Comparison of ENCODE assay signal across 23 cellular contexts in genomic region chr22:50040717-50041116, GRCh38. TPM values are rescaled to one million over a fixed set of nuclear protein-coding genes. Genes with fewer than 3 reads are reported as not detected.
DNase-seq lines count a peak whose midpoint lies in the region; ATAC-seq, FAIRE-seq and TF ChIP-seq lines count a peak whose summit lies in the region.
"Had no signal": no experiment of that assay in that cellular context is flagged by ENCODE, and none has a peak within 500 bp of the region (broad histone marks: within the 10 kb centered on the region; RNA-seq: fewer than 3 reads in every experiment).

No MANE protein-coding gene starts in this region.

- H3K4me1 ChIP-seq in kidney (ENCODE audit: control insufficient read depth in 1 of 2, insufficient read depth in 1 of 2, low read depth in 1 of 2, low read length in 2 of 2) (no peaks in the 10 kb centered on the region), spleen (peaks cover 0 to 11% (median 0%) of the 10 kb centered on the region in 6 donors), tibial artery (no peaks in the 10 kb centered on the region)

- TF ChIP-seq CTCF in kidney (IDR thresholded peaks at IDR 0.05; ENCODE audit: borderline replicate concordance, extremely low read depth, insufficient read depth) (no peak), spleen (IDR thresholded peaks at IDR 0.05 in 8 of 11, conservative IDR thresholded peaks at IDR 0.05 in 3 of 11) (no peak), tibial artery (IDR thresholded peaks at IDR 0.05) (no peak)

- H3K4me3 ChIP-seq in H7 (ENCODE audit: insufficient read depth, low read depth, low read length) (no peak overlapping the region), kidney (ENCODE audit: low read length in 2 of 2) (no peak overlapping the region), spleen (no peak overlapping the region), tibial artery (no peak overlapping the region)
- H3K4me3 ChIP-seq: K562, SJSA1 had no signal

- H3K9ac ChIP-seq in kidney (ENCODE audit: low read length in 2 of 2) = no peak overlapping the region

- H3K27me3 ChIP-seq in H7 (ENCODE audit: control insufficient read depth, insufficient read depth, low read length) (no peaks in the 10 kb centered on the region), spleen (replicated peaks in 1 of 7) (peaks cover 0 to 36% (median 11%) of the 10 kb centered on the region in 7 donors), tibial artery (peaks cover 0 to 24% of the 10 kb centered on the region in 2 donors)

- DNase-seq in D341Med (ENCODE audit: low spot score) = peak; percentile 20
- DNase-seq in H7 = peak; percentile 29
- DNase-seq in kidney = peak; percentile 36
- DNase-seq in spleen = peak; percentile 53
- no peak for DNase-seq in HEK293T (ENCODE audit: extremely low spot score)
- no peak for DNase-seq in tibial artery
- DNase-seq: C1 segment of cervical spinal cord; CD4-positive, alpha-beta memory T cell; COR-L47; Kasumi-1; MV-4-11; NCI-H1105; NCI-H146; NCI-H1930; NCI-H446 treated with DMSO at 0.1 percent for 48 hours; NCI-H526 had no signal

- H3K27ac ChIP-seq in kidney (ENCODE audit: low read depth in 2 of 2, low read length in 2 of 2) (no peak overlapping the region), spleen (no peak overlapping the region), tibial artery (no peak overlapping the region)
- H3K27ac ChIP-seq: SJSA1 had no signal

- H3K9me3 ChIP-seq in kidney (ENCODE audit: control insufficient read depth in 1 of 2, low read length in 2 of 2) (peaks cover 0 to 4% of the 10 kb centered on the region in 2 donors), spleen (peaks cover 0 to 20% (median 16%) of the 10 kb centered on the region in 8 donors), tibial artery (peaks cover 0 to 17% (median 7%) of the 10 kb centered on the region in 3 donors)

- no peak for TF ChIP-seq POLR2A in spleen (IDR thresholded peaks at IDR 0.05)
- TF ChIP-seq POLR2A in GM18505 (IDR thresholded peaks at IDR 0.05; ENCODE audit: borderline replicate concordance, extremely low read depth, insufficient read depth, insufficient read length) = no peak

- no peak for ATAC-seq in GM18505 (IDR thresholded peaks at IDR 0.05; ENCODE audit: unreplicated experiment)
- ATAC-seq: K562 had no signal

- H3K36me3 ChIP-seq in H7 (replicated peaks; ENCODE audit: control insufficient read depth, insufficient read depth, low read length) (no peaks in the 10 kb centered on the region), kidney (ENCODE audit: control insufficient read depth in 1 of 2, insufficient read depth in 2 of 2, low read length in 2 of 2) (no peaks in the 10 kb centered on the region), spleen (no peaks in the 10 kb centered on the region), tibial artery (no peaks in the 10 kb centered on the region)
- H3K36me3 ChIP-seq: SJSA1 had no signal

- intact Hi-C loops in kidney (cut with DNase I) = no loop called here
- intact Hi-C loops in spleen (cut with DNase I; ENCODE audit: low total_unique reads) = no loop called here
- intact Hi-C loops in tibial artery (cut with DNase I; ENCODE audit: low total_unique reads) = no loop called here

- POLR2A ChIA-PET in HEK293T (lab: Yijun Ruan, JAX) = no interaction called here

- WGBS in spleen, 5 donors = 85 to 94% (median 91%) methylated on average over 6 to 7 of the region's 7 CpGs

- CTCF ChIA-PET in HEK293T (lab: Yijun Ruan, JAX) = no interaction called here

- no peak for FAIRE-seq in kidney (lab: Jason Lieb, UNC)
- FAIRE-seq: G401.6, K562 had no signal

TF ChIP-seq in HEK293T, 16 proteins besides CTCF, POLR2A, EP300 and RAD21:
- no peak for TF ChIP-seq ZNF384 (IDR thresholded peaks at IDR 0.05)
- no peak for TF ChIP-seq ARNT (IDR thresholded peaks at IDR 0.05)
- no peak for TF ChIP-seq FOXA1 (IDR thresholded peaks at IDR 0.05)
TF ChIP-seq in HEK293T: peak in this region for 0.

RNA-seq across cellular contexts. Expression of gene TTLL8, which starts 17.4 kb away (rescaled TPM):
- total RNA-seq in H7 (2014; rRNA removed; shearing (Covaris generic)) = not detected in 2 replicates
- total RNA-seq in kidney (not detected), spleen (not detected)
- polyA plus RNA-seq in kidney (ENCODE audit: insufficient read depth, low read depth, low replicate concordance) (not detected), spleen (not detected)
- total RNA-seq: A673; CD4-positive, alpha-beta memory T cell; H4; K562; M059J; SJSA1 had no signal
- polyA plus RNA-seq: CD4-positive, alpha-beta memory T cell; K562 had no signal

RNA-seq across cellular contexts. Expression of gene IL17REL, which starts 28.2 kb away (rescaled TPM):
- total RNA-seq in H7 (2014; rRNA removed; shearing (Covaris generic)) = 0.04 TPM in 1 of 2 replicates, not detected in the other
- total RNA-seq in kidney (0.16 TPM), spleen (1 to 10 TPM in 2 of 7 donors, under 1 TPM in 5; 0.23 to 1.9 (median 0.94) TPM)
- polyA plus RNA-seq in kidney (ENCODE audit: insufficient read depth, low read depth, low replicate concordance) (not detected), spleen (1 to 10 TPM in 1 of 3 donors, under 1 TPM in 2; 0.21 to 1.2 (median 0.33) TPM)
- total RNA-seq: A673; CD4-positive, alpha-beta memory T cell; H4; M059J; SJSA1 had no signal
- polyA plus RNA-seq: CD4-positive, alpha-beta memory T cell had no signal

RNA-seq across cellular contexts. Expression of gene MLC1, which starts 44.5 kb away (rescaled TPM):
- total RNA-seq in H7 (2014; rRNA removed; shearing (Covaris generic)) = 0.14 TPM in 1 of 2 replicates, not detected in the other
- 0.28 TPM for total RNA-seq in kidney
- polyA plus RNA-seq in kidney (ENCODE audit: insufficient read depth, low read depth, low replicate concordance) = not detected
- 1 to 10 TPM; 1.2 to 4.4 (median 1.9) TPM for total RNA-seq in spleen
- polyA plus RNA-seq in spleen = under 1 TPM; 0.17 to 0.74 (median 0.39) TPM
- total RNA-seq: CD4-positive, alpha-beta memory T cell had no signal

RNA-seq across cellular contexts. Expression of gene MOV10L1, which starts 49.1 kb away (rescaled TPM):
- total RNA-seq in H7 (2014; rRNA removed; shearing (Covaris generic)) = not detected in 2 replicates
- total RNA-seq in kidney = 0.38 TPM
- 0.62 TPM for polyA plus RNA-seq in kidney (ENCODE audit: insufficient read depth, low read depth, low replicate concordance)
- total RNA-seq in spleen = under 1 TPM in 2 of 7 donors, not detected in 5; 0.10 to 0.37 TPM
- under 1 TPM in 1 of 3 donors, not detected in 2; 0.15 TPM for polyA plus RNA-seq in spleen
- total RNA-seq: A673; CD4-positive, alpha-beta memory T cell had no signal
- polyA plus RNA-seq: CD4-positive, alpha-beta memory T cell had no signal

Comparison
In these comparisons a context has a peak if more than half of its experiments do, and no peak if none do; other contexts are left out.
1. DNase-seq: peak in D341Med (single experiment), H7 (single experiment), kidney (single experiment) and spleen (single experiment); none in HEK293T (single experiment) and tibial artery (0 of 2).